1 cellular context compared by ENCODE assay signal in the genomic region with DNA sequence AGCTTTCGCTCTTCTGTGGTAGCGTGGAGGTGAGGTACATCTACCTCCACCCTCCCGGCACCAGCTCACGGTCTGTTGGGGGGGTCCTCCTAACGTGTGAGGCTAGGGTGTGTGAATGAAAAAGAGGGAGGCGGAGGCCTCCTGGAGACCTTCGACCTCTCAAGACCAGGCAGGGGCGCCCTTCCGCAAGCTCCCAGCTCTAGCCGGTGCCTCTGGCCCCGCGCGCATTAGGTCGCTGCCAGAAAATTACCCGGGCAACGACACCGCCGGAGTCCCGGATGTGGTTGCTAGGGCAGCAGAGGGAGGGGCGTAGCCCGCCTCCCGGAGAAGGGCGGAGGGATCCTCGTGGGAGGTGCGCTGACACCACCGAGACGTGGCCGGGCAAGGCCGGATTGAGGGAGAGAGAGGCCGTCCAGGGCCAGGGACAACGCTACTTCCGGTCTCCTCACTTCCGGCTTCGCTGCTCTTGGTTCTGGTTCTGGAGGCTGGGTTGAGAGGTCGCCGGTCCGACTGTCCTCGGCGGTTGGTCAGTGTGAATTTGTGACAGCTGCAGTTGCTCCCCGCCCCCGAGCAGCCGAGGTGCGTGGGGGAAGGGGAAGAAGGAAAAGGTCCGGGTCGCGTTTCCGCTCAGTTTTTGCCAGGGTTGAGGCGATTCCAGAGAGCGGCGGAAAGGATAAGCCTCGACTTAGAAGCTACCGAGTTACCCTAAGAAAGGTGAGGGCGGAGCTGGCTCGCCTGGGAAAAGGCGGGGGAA.
A peak's percentile ranks its signal among the peaks of the same experiment; 100 is the strongest.
TF ChIP-seq lines count a peak whose summit lies in the region.

A gene with protein sequence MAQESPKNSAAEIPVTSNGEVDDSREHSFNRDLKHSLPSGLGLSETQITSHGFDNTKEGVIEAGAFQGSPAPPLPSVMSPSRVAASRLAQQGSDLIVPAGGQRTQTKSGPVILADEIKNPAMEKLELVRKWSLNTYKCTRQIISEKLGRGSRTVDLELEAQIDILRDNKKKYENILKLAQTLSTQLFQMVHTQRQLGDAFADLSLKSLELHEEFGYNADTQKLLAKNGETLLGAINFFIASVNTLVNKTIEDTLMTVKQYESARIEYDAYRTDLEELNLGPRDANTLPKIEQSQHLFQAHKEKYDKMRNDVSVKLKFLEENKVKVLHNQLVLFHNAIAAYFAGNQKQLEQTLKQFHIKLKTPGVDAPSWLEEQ (plus strand): TSS at position 442 of the 754 bp plus-strand sequence. CDS start 49,680 bp downstream, outside the sequence.
A gene (minus strand): TSS at position 218 of the 754 bp plus-strand sequence. CDS start 8,726 bp downstream, outside the sequence.

TF ChIP-seq in HepG2, 621 proteins besides CTCF, POLR2A, EP300 and RAD21 (continued from another document and continues in another):
- TF ChIP-seq, protein P1, sequence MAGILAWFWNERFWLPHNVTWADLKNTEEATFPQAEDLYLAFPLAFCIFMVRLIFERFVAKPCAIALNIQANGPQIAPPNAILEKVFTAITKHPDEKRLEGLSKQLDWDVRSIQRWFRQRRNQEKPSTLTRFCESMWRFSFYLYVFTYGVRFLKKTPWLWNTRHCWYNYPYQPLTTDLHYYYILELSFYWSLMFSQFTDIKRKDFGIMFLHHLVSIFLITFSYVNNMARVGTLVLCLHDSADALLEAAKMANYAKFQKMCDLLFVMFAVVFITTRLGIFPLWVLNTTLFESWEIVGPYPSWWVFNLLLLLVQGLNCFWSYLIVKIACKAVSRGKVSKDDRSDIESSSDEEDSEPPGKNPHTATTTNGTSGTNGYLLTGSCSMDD (CRISPR knock-in tag; IDR thresholded peaks at IDR 0.05), result no peak
- TF ChIP-seq NCOA2 (CRISPR knock-in tag; IDR thresholded peaks at IDR 0.05) (peak; percentile 39; the same call in 1 of the 2 replicates), ZNF138 (CRISPR knock-in tag; IDR thresholded peaks at IDR 0.05; ENCODE audit: low read depth) (0 out of 2 replicates have a peak, but pooled peaks have one; percentile 15), GFI1 (CRISPR knock-in tag; IDR thresholded peaks at IDR 0.05; ENCODE audit: borderline replicate concordance) (peak; percentile 35; the same call in 1 of the 2 replicates), ZNF572 (CRISPR knock-in tag; IDR thresholded peaks at IDR 0.05) (0 out of 2 replicates have a peak, but pooled peaks have one; percentile 53), ZFP37 (CRISPR knock-in tag; IDR thresholded peaks at IDR 0.05; ENCODE audit: borderline replicate concordance) (no peak), PAWR (CRISPR knock-in tag; IDR thresholded peaks at IDR 0.05; ENCODE audit: borderline replicate concordance) (0 out of 2 replicates have a peak, but pooled peaks have one; percentile 49), SMARCC2 (IDR thresholded peaks at IDR 0.05) (no peak), ZNF263 (CRISPR knock-in tag; IDR thresholded peaks at IDR 0.05) (0 out of 2 replicates have a peak, but pooled peaks have one; percentile 10), YEATS2 (CRISPR knock-in tag; IDR thresholded peaks at IDR 0.05; ENCODE audit: borderline replicate concordance) (peak; percentile 89), ZNF136 (CRISPR knock-in tag; IDR thresholded peaks at IDR 0.05; ENCODE audit: low read depth) (peak; percentile 53; the same call in 1 of the 2 replicates), ZFX (CRISPR knock-in tag; IDR thresholded peaks at IDR 0.05; ENCODE audit: low read depth) (peak; percentile 76), GATA4 (IDR thresholded peaks at IDR 0.05; ENCODE audit: borderline replicate concordance, low read depth) (0 out of 2 replicates have a peak, but pooled peaks have one; percentile 31), ZNF605 (CRISPR knock-in tag; IDR thresholded peaks at IDR 0.05) (peak; percentile 57; the same call in 1 of the 2 replicates), TBL1XR1 (IDR thresholded peaks at IDR 0.05; ENCODE audit: borderline replicate concordance, low read length, partially characterized antibody) (no peak), JUN (CRISPR knock-in tag; IDR thresholded peaks at IDR 0.05) (0 out of 2 replicates have a peak, but pooled peaks have one; percentile 16), HOXA9 (CRISPR knock-in tag; IDR thresholded peaks at IDR 0.05; ENCODE audit: borderline replicate concordance) (no peak), XRCC5 (optimal IDR thresholded peaks at IDR 0.05; ENCODE audit: low read length) (peak; percentile 18), STAT5B (CRISPR knock-in tag; IDR thresholded peaks at IDR 0.05) (no peak)
- TF ChIP-seq, protein P2, sequence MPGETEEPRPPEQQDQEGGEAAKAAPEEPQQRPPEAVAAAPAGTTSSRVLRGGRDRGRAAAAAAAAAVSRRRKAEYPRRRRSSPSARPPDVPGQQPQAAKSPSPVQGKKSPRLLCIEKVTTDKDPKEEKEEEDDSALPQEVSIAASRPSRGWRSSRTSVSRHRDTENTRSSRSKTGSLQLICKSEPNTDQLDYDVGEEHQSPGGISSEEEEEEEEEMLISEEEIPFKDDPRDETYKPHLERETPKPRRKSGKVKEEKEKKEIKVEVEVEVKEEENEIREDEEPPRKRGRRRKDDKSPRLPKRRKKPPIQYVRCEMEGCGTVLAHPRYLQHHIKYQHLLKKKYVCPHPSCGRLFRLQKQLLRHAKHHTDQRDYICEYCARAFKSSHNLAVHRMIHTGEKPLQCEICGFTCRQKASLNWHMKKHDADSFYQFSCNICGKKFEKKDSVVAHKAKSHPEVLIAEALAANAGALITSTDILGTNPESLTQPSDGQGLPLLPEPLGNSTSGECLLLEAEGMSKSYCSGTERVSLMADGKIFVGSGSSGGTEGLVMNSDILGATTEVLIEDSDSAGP (CRISPR knock-in tag; IDR thresholded peaks at IDR 0.05; ENCODE audit: borderline replicate concordance), result peak; percentile 94
- TF ChIP-seq, protein P3, sequence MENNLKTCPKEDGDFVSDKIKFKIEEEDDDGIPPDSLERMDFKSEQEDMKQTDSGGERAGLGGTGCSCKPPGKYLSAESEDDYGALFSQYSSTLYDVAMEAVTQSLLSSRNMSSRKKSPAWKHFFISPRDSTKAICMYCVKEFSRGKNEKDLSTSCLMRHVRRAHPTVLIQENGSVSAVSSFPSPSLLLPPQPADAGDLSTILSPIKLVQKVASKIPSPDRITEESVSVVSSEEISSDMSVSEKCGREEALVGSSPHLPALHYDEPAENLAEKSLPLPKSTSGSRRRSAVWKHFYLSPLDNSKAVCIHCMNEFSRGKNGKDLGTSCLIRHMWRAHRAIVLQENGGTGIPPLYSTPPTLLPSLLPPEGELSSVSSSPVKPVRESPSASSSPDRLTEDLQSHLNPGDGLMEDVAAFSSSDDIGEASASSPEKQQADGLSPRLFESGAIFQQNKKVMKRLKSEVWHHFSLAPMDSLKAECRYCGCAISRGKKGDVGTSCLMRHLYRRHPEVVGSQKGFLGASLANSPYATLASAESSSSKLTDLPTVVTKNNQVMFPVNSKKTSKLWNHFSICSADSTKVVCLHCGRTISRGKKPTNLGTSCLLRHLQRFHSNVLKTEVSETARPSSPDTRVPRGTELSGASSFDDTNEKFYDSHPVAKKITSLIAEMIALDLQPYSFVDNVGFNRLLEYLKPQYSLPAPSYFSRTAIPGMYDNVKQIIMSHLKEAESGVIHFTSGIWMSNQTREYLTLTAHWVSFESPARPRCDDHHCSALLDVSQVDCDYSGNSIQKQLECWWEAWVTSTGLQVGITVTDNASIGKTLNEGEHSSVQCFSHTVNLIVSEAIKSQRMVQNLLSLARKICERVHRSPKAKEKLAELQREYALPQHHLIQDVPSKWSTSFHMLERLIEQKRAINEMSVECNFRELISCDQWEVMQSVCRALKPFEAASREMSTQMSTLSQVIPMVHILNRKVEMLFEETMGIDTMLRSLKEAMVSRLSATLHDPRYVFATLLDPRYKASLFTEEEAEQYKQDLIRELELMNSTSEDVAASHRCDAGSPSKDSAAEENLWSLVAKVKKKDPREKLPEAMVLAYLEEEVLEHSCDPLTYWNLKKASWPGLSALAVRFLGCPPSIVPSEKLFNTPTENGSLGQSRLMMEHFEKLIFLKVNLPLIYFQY (CRISPR knock-in tag; IDR thresholded peaks at IDR 0.05; ENCODE audit: borderline replicate concordance), result peak; percentile 98
- TF ChIP-seq, protein P4, sequence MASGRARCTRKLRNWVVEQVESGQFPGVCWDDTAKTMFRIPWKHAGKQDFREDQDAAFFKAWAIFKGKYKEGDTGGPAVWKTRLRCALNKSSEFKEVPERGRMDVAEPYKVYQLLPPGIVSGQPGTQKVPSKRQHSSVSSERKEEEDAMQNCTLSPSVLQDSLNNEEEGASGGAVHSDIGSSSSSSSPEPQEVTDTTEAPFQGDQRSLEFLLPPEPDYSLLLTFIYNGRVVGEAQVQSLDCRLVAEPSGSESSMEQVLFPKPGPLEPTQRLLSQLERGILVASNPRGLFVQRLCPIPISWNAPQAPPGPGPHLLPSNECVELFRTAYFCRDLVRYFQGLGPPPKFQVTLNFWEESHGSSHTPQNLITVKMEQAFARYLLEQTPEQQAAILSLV (CRISPR knock-in tag; IDR thresholded peaks at IDR 0.05; ENCODE audit: borderline replicate concordance), result peak; percentile 55; the same call in 1 of the 2 replicates
- TF ChIP-seq, protein P5, sequence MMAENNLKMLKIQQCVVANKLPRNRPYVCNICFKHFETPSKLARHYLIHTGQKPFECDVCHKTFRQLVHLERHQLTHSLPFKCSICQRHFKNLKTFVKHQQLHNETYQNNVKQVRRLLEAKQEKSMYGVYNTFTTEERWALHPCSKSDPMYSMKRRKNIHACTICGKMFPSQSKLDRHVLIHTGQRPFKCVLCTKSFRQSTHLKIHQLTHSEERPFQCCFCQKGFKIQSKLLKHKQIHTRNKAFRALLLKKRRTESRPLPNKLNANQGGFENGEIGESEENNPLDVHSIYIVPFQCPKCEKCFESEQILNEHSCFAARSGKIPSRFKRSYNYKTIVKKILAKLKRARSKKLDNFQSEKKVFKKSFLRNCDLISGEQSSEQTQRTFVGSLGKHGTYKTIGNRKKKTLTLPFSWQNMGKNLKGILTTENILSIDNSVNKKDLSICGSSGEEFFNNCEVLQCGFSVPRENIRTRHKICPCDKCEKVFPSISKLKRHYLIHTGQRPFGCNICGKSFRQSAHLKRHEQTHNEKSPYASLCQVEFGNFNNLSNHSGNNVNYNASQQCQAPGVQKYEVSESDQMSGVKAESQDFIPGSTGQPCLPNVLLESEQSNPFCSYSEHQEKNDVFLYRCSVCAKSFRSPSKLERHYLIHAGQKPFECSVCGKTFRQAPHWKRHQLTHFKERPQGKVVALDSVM (CRISPR knock-in tag; IDR thresholded peaks at IDR 0.05), result peak; percentile 99
- TF ChIP-seq, protein P6, sequence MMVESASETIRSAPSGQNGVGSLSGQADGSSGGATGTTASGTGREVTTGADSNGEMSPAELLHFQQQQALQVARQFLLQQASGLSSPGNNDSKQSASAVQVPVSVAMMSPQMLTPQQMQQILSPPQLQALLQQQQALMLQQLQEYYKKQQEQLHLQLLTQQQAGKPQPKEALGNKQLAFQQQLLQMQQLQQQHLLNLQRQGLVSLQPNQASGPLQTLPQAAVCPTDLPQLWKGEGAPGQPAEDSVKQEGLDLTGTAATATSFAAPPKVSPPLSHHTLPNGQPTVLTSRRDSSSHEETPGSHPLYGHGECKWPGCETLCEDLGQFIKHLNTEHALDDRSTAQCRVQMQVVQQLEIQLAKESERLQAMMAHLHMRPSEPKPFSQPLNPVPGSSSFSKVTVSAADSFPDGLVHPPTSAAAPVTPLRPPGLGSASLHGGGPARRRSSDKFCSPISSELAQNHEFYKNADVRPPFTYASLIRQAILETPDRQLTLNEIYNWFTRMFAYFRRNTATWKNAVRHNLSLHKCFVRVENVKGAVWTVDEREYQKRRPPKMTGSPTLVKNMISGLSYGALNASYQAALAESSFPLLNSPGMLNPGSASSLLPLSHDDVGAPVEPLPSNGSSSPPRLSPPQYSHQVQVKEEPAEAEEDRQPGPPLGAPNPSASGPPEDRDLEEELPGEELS (CRISPR knock-in tag; IDR thresholded peaks at IDR 0.05), result peak; percentile 52
- TF ChIP-seq, protein P7, sequence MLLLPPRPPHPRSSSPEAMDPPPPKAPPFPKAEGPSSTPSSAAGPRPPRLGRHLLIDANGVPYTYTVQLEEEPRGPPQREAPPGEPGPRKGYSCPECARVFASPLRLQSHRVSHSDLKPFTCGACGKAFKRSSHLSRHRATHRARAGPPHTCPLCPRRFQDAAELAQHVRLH (CRISPR knock-in tag; IDR thresholded peaks at IDR 0.05; ENCODE audit: borderline replicate concordance, low read depth), result peak; percentile 54; the same call in 1 of the 2 replicates
- TF ChIP-seq, protein P8, sequence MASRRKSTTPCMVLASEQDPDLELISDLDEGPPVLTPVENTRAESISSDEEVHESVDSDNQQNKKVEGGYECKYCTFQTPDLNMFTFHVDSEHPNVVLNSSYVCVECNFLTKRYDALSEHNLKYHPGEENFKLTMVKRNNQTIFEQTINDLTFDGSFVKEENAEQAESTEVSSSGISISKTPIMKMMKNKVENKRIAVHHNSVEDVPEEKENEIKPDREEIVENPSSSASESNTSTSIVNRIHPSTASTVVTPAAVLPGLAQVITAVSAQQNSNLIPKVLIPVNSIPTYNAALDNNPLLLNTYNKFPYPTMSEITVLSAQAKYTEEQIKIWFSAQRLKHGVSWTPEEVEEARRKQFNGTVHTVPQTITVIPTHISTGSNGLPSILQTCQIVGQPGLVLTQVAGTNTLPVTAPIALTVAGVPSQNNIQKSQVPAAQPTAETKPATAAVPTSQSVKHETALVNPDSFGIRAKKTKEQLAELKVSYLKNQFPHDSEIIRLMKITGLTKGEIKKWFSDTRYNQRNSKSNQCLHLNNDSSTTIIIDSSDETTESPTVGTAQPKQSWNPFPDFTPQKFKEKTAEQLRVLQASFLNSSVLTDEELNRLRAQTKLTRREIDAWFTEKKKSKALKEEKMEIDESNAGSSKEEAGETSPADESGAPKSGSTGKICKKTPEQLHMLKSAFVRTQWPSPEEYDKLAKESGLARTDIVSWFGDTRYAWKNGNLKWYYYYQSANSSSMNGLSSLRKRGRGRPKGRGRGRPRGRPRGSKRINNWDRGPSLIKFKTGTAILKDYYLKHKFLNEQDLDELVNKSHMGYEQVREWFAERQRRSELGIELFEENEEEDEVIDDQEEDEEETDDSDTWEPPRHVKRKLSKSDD (CRISPR knock-in tag; IDR thresholded peaks at IDR 0.05; ENCODE audit: low read depth), result no peak
- TF ChIP-seq, protein P9, sequence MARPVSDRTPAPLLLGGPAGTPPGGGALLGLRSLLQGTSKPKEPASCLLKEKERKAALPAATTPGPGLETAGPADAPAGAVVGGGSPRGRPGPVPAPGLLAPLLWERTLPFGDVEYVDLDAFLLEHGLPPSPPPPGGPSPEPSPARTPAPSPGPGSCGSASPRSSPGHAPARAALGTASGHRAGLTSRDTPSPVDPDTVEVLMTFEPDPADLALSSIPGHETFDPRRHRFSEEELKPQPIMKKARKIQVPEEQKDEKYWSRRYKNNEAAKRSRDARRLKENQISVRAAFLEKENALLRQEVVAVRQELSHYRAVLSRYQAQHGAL (CRISPR knock-in tag; IDR thresholded peaks at IDR 0.05; ENCODE audit: not compliant biosample characterization), result no peak
- TF ChIP-seq, protein P10, sequence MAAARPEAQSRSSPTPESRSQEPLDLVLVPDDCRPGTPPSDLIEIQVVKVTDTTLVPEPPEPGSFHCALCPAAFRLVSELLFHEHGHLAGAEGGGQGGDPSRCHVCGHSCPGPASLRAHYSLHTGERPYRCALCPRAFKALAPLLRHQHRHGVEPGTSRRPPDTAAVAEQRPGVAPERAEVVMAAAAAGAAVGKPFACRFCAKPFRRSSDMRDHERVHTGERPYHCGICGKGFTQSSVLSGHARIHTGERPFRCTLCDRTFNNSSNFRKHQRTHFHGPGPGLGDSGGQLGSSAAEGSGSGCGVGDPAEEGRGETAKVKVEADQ (CRISPR knock-in tag; IDR thresholded peaks at IDR 0.05; ENCODE audit: borderline replicate concordance), result peak; percentile 90; the same call in 1 of the 2 replicates
- TF ChIP-seq, protein P11, sequence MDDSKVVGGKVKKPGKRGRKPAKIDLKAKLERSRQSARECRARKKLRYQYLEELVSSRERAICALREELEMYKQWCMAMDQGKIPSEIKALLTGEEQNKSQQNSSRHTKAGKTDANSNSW (CRISPR knock-in tag; IDR thresholded peaks at IDR 0.05; ENCODE audit: borderline replicate concordance), result no peak
